26 cellular contexts compared by ENCODE assay signal in the genomic region with DNA sequence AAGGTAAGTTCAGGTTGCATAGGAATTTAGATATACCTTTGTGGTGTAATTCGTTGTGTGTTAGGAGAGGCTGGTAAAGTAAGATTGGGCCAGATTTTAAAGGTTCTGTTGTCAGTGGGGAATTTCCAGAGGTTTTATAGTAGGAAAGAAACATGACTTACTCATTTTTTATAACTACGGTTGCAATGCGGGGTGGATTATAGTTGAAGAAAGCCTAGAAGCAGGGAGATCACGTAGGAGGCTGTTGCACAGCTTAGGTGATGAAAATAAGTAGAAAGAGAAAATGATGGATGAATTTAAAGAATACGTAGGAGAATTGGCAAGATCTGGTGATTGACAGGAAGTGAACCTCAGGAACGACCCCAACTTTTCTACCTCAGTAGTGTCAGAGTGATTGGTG.
"Had no signal": no experiment of that assay in that cellular context is flagged by ENCODE, and none has a peak within 500 bp of the region (broad histone marks: within the 10 kb centered on the region; RNA-seq: fewer than 3 reads in every experiment).

No MANE protein-coding gene starts in this region.

- ATAC-seq: naive thymus-derived CD8-positive, alpha-beta T cell; natural killer cell treated with Interleukin-12 subunit alpha and Interleukin-12 subunit beta and Interleukin-15 and Interleukin-18, amount 100 ng/mL, for 72 hours; pancreas; right cardiac atrium; right lobe of liver; stimulated activated effector memory CD8-positive, alpha-beta T cell treated with anti-CD3 and anti-CD28 coated beads, Interleukin-12 subunit alpha, Interleukin-12 subunit beta, amount 100 ng/mL, for 72 hours; stimulated activated naive B cell treated with anti-CD40 and anti-IgM and Interleukin-4, amounts not matched to agents 10 μg/mL and 1 μg/mL and 100 μg/mL, for 72 hours; upper lobe of right lung had no signal

- H3K4me1 Mint-ChIP-seq: nephron progenitor cell; stimulated activated effector memory CD8-positive, alpha-beta T cell treated with anti-CD3 and anti-CD28 coated beads, Interleukin-12 subunit alpha, Interleukin-12 subunit beta, amount 100 ng/mL, for 72 hours; stimulated activated naive B cell treated with anti-CD40 and anti-IgM and Interleukin-4, amounts not matched to agents 10 μg/mL and 1 μg/mL and 100 μg/mL, for 72 hours had no signal

- H3K27ac ChIP-seq: neutrophil, pancreas, prostate gland, right lobe of liver, sigmoid colon, stomach, thoracic aorta, thyroid gland, tibial nerve, upper lobe of right lung, uterus had no signal

- H3K36me3 ChIP-seq: prostate gland, thyroid gland, uterus had no signal

- H3K4me3 ChIP-seq: pancreas, prostate gland, right lobe of liver, sigmoid colon, stomach, thoracic aorta, thyroid gland, tibial nerve, upper lobe of right lung, uterus had no signal

- H3K27ac Mint-ChIP-seq: naive thymus-derived CD8-positive, alpha-beta T cell; natural killer cell treated with Interleukin-12 subunit alpha and Interleukin-12 subunit beta and Interleukin-15 and Interleukin-18, amount 100 ng/mL, for 72 hours; nephron progenitor cell; stimulated activated effector memory CD8-positive, alpha-beta T cell treated with anti-CD3 and anti-CD28 coated beads, Interleukin-12 subunit alpha, Interleukin-12 subunit beta, amount 100 ng/mL, for 72 hours; stimulated activated naive B cell treated with anti-CD40 and anti-IgM and Interleukin-4, amounts not matched to agents 10 μg/mL and 1 μg/mL and 100 μg/mL, for 72 hours; stimulated activated naive CD8-positive, alpha-beta T cell treated with anti-CD3 and anti-CD28 coated beads, Interleukin-15, Interleukin-2, amounts not matched to agents 100 ng/mL and 50 ng/mL, for 24 hours; type B pancreatic cell had no signal

- H3K9me3 Mint-ChIP-seq: natural killer cell treated with Interleukin-12 subunit alpha and Interleukin-12 subunit beta and Interleukin-15 and Interleukin-18, amount 100 ng/mL, for 72 hours; neural crest cell; stimulated activated effector memory CD8-positive, alpha-beta T cell treated with anti-CD3 and anti-CD28 coated beads, Interleukin-12 subunit alpha, Interleukin-12 subunit beta, amount 100 ng/mL, for 72 hours; stimulated activated naive CD8-positive, alpha-beta T cell treated with anti-CD3 and anti-CD28 coated beads, Interleukin-15, Interleukin-2, amounts not matched to agents 100 ng/mL and 50 ng/mL, for 24 hours; type B pancreatic cell had no signal

- H3K27me3 Mint-ChIP-seq: naive thymus-derived CD8-positive, alpha-beta T cell; natural killer cell treated with Interleukin-12 subunit alpha and Interleukin-12 subunit beta and Interleukin-15 and Interleukin-18, amount 100 ng/mL, for 72 hours; stimulated activated naive B cell treated with anti-CD40 and anti-IgM and Interleukin-4, amounts not matched to agents 10 μg/mL and 1 μg/mL and 100 μg/mL, for 72 hours; stimulated activated naive CD8-positive, alpha-beta T cell treated with anti-CD3 and anti-CD28 coated beads, Interleukin-15, Interleukin-2, amounts not matched to agents 100 ng/mL and 50 ng/mL, for 24 hours; type B pancreatic cell had no signal

- H3K9me3 ChIP-seq: neutrophil, pancreas, prostate gland, right lobe of liver, sigmoid colon, stomach, thoracic aorta, thyroid gland, tibial nerve, upper lobe of right lung, uterus had no signal

- H3K4me1 ChIP-seq: pancreas, prostate gland, right lobe of liver, sigmoid colon, stomach, thyroid gland, tibial nerve, upper lobe of right lung, uterus had no signal

- H3K4me3 Mint-ChIP-seq: naive thymus-derived CD8-positive, alpha-beta T cell; natural killer cell treated with Interleukin-12 subunit alpha and Interleukin-12 subunit beta and Interleukin-15 and Interleukin-18, amount 100 ng/mL, for 72 hours; nephron progenitor cell; neural crest cell; stimulated activated effector memory CD8-positive, alpha-beta T cell treated with anti-CD3 and anti-CD28 coated beads, Interleukin-12 subunit alpha, Interleukin-12 subunit beta, amount 100 ng/mL, for 72 hours; stimulated activated naive B cell treated with anti-CD40 and anti-IgM and Interleukin-4, amounts not matched to agents 10 μg/mL and 1 μg/mL and 100 μg/mL, for 72 hours; stimulated activated naive CD8-positive, alpha-beta T cell treated with anti-CD3 and anti-CD28 coated beads, Interleukin-15, Interleukin-2, amounts not matched to agents 100 ng/mL and 50 ng/mL, for 24 hours; type B pancreatic cell had no signal

- H3K27me3 ChIP-seq: neutrophil, pancreas, right lobe of liver, sigmoid colon, stomach, thyroid gland, tibial nerve, upper lobe of right lung, uterus had no signal

- DNase-seq: naive thymus-derived CD8-positive, alpha-beta T cell; nephron progenitor cell; pancreas; right cardiac atrium; right lobe of liver; sigmoid colon; small intestine; stimulated activated CD4-positive, alpha-beta T cell treated with anti-CD3 and anti-CD28 coated beads, Interleukin-15, amount 100 ng/mL, for 24 hours; stimulated activated CD4-positive, alpha-beta T cell treated with anti-CD3 and anti-CD28 coated beads, Interleukin-2, amount 100 ng/mL, for 24 hours; stimulated activated CD4-positive, alpha-beta T cell treated with anti-CD3 and anti-CD28 coated beads, Interleukin-2, amount 100 ng/mL, for 48 hours; stimulated activated CD4-positive, alpha-beta T cell treated with anti-CD3 and anti-CD28 coated beads, Interleukin-4, amount 100 ng/mL, for 24 hours; stimulated activated naive B cell treated with anti-CD40 and anti-IgM and Interleukin-4, amounts not matched to agents 10 μg/mL and 1 μg/mL and 100 μg/mL, for 72 hours; stimulated activated naive CD4-positive, alpha-beta T cell treated with Interleukin-2 at 50 U/mL for 16 hours; stomach; thyroid gland; upper lobe of right lung; uterus had no signal
